ENCODE assay signal across 10 cellular contexts in the genomic region with DNA sequence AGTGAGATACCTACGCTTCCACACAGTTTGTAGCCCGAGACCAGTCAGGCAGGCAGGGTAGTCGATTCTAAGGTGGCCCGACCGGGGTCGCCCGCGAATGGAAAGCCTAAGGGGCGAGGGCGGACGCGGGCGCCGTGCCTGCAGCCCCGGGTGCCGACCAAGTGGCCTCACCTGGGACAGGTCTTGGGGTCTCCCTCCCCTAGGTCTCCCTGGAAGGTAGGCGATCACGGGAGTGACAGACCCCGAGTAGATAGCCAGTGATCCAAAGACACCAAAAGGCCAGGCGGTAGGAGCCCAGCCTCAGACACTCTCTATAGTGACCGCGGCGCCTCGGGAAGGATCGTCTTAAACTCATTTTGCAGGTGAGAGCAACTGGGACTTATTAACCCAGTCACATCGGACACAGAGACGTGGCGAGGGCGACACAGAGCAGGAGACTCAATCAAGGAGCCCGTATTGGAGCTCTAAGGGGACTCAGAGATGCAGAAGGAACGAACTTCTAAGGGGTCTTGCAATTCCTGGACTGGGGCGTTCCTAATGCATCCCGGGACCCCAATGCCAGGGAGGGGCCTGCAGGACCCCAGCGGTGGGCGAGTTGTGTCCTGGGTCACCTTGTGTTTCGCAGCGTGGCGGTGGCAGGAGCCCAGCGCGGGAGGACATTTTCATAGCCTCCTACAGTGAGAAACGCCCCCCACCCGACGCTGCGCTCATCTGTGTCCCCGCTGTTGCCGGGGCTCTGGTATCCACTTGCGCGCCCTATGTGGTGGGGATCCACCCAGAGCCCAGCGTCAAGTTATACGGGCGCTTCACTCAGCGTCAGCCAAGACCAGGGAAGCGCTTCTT. TPM values are rescaled to one million over a fixed set of nuclear protein-coding genes. Genes with fewer than 3 reads are reported as not detected.
A peak's percentile ranks its signal among the peaks of the same experiment; 100 is the strongest.
DNase-seq lines count a peak whose midpoint lies in the region; ATAC-seq and TF ChIP-seq lines count a peak whose summit lies in the region.
"Had no signal": no experiment of that assay in that cellular context is flagged by ENCODE, and none has a peak within 500 bp of the region (broad histone marks: within the 10 kb centered on the region; RNA-seq: fewer than 3 reads in every experiment).

No MANE protein-coding gene starts in this region.

- peaks cover 82% of the 10 kb centered on the region for H3K27me3 Mint-ChIP-seq in osteocyte (ENCODE audit: unreplicated experiment)

- H3K9me3 Mint-ChIP-seq in osteocyte (ENCODE audit: unreplicated experiment), result no peaks in the 10 kb centered on the region

- H3K36me3 Mint-ChIP-seq in osteocyte (ENCODE audit: unreplicated experiment), result peaks cover 2% of the 10 kb centered on the region

- DNase-seq in ELF-1 (ENCODE audit: low read depth, low spot score) (peak; percentile 32), HuH-7.5 (ENCODE audit: low spot score) (peak; percentile 17), ecto neural progenitor cell (ENCODE audit: low spot score) (peak; percentile 76), osteocyte (ENCODE audit: extremely low spot score, unreplicated experiment) (peak; percentile 84), ACHN (no peak), NCI-H1930 (lab: John Stamatoyannopoulos, UW) (no peak), Kasumi-1 (lab: John Stamatoyannopoulos, UW) (no peak)
- DNase-seq: NCI-H2029 treated with DMSO at 0.1 percent for 48 hours; stimulated activated CD4-positive, alpha-beta T cell treated with anti-CD3 and anti-CD28 coated beads, Interleukin-1b, Interleukin-23, amount 100 ng/mL, for 48 hours had no signal

- in situ Hi-C loops in ACHN (cut with HindIII; ENCODE audit: low pct_ligation_motif_present, low pct_unique_long_range_greater_than_20kb, low sequenced_read_pairs), result no loop called here

- peak; percentile 68 for TF ChIP-seq CTCF in osteocyte (IDR thresholded peaks at IDR 0.05)

- no peak overlapping the region for H3K27ac Mint-ChIP-seq in osteocyte (ENCODE audit: unreplicated experiment)

- H3K4me3 Mint-ChIP-seq in osteocyte (ENCODE audit: unreplicated experiment), result peak overlapping the region; percentile 60

- no peak for ATAC-seq in GM21723 (IDR thresholded peaks at IDR 0.05; ENCODE audit: unreplicated experiment)

- peaks cover 25% of the 10 kb centered on the region for H3K4me1 Mint-ChIP-seq in osteocyte (ENCODE audit: unreplicated experiment)

RNA-seq across cellular contexts. Expression of a gene that starts 2.1 kb away (rescaled TPM):
- total RNA-seq in osteocyte, result not detected in 2 replicates

RNA-seq across cellular contexts. Expression of a gene that starts 26.1 kb away (rescaled TPM):
- 7.6 and 8.2 TPM in 2 replicates for total RNA-seq in osteocyte

Comparison
In these comparisons a context has a peak if more than half of its experiments do, and no peak if none do; other contexts are left out.
1. DNase-seq: peak in ELF-1 (single experiment), HuH-7.5 (single experiment), ecto neural progenitor cell (single experiment) and osteocyte (single experiment); none in ACHN (single experiment), NCI-H1930 (0 of 2) and Kasumi-1 (0 of 2).